In genomic region chr1:17441265-17441992, GRCh38 we compare ENCODE assay signal across 12 cellular contexts. TPM values are rescaled to one million over a fixed set of nuclear protein-coding genes. Genes with fewer than 3 reads are reported as not detected.
DNase-seq lines count a peak whose midpoint lies in the region; ATAC-seq and TF ChIP-seq lines count a peak whose summit lies in the region.
"Had no signal": no experiment of that assay in that cellular context is flagged by ENCODE, and none has a peak within 500 bp of the region (broad histone marks: within the 10 kb centered on the region; RNA-seq: fewer than 3 reads in every experiment).

No MANE protein-coding gene starts in this region.

- no peak overlapping the region for H3K27ac Mint-ChIP-seq in activated T-helper 17 cell treated with anti-CD3 and anti-CD28 coated beads, Interleukin-2, amount 50 U/mL, for 72 hours
- H3K27ac Mint-ChIP-seq in natural killer cell = no peak overlapping the region
- H3K27ac Mint-ChIP-seq in stimulated activated naive B cell treated with anti-CD40 and anti-IgM and Interleukin-4, amounts not matched to agents 10 μg/mL and 1 μg/mL and 100 μg/mL, for 72 hours = no peak overlapping the region

- no peak for TF ChIP-seq CTCF in natural killer cell (IDR thresholded peaks at IDR 0.05)

- no peak overlapping the region for H4K91ac ChIP-seq in mesenchymal stem cell (ENCODE audit: low read length)

- H3K27ac ChIP-seq in mesenchymal stem cell (ENCODE audit: low read length, poor library complexity, severe bottlenecking) = no peak overlapping the region
- H3K27ac ChIP-seq: pancreas, transverse colon had no signal

- no peak overlapping the region for H3K4me3 ChIP-seq in mesenchymal stem cell (ENCODE audit: insufficient read depth in 1 of 2, low read depth in 1 of 2, low read length in 2 of 2)
- H3K4me3 ChIP-seq: pancreas, transverse colon had no signal

- peaks cover 2% of the 10 kb centered on the region for H3K79me1 ChIP-seq in mesenchymal stem cell (replicated peaks; ENCODE audit: low read length, poor library complexity, severe bottlenecking)

- peak overlapping the region; percentile 90 for H3K9ac ChIP-seq in mesenchymal stem cell (ENCODE audit: low read length)

- H3K18ac ChIP-seq in mesenchymal stem cell (ENCODE audit: low read depth in 1 of 2, low read length in 2 of 2) = no peak overlapping the region

- H2BK5ac ChIP-seq in mesenchymal stem cell (ENCODE audit: low read depth, low read length, poor library complexity, severe bottlenecking) = no peak overlapping the region

- peaks cover 4% of the 10 kb centered on the region for H3K27me3 Mint-ChIP-seq in activated T-helper 17 cell treated with anti-CD3 and anti-CD28 coated beads, Interleukin-2, amount 50 U/mL, for 72 hours
- H3K27me3 Mint-ChIP-seq in natural killer cell (ENCODE audit: low read depth in 2 of 2) = peaks cover 7 to 22% of the 10 kb centered on the region in 2 donors
- peaks cover 19 to 20% of the 10 kb centered on the region in 2 donors for H3K27me3 Mint-ChIP-seq in stimulated activated naive B cell treated with anti-CD40 and anti-IgM and Interleukin-4, amounts not matched to agents 10 μg/mL and 1 μg/mL and 100 μg/mL, for 72 hours

- no peaks in the 10 kb centered on the region for H3K9me3 Mint-ChIP-seq in activated T-helper 17 cell treated with anti-CD3 and anti-CD28 coated beads, Interleukin-2, amount 50 U/mL, for 72 hours
- H3K9me3 Mint-ChIP-seq in natural killer cell = no peaks in the 10 kb centered on the region
- no peaks in the 10 kb centered on the region for H3K9me3 Mint-ChIP-seq in stimulated activated naive B cell treated with anti-CD40 and anti-IgM and Interleukin-4, amounts not matched to agents 10 μg/mL and 1 μg/mL and 100 μg/mL, for 72 hours
- H3K9me3 Mint-ChIP-seq: central memory CD8-positive, alpha-beta T cell had no signal

- peaks cover 19% of the 10 kb centered on the region for H3K36me3 Mint-ChIP-seq in activated T-helper 17 cell treated with anti-CD3 and anti-CD28 coated beads, Interleukin-2, amount 50 U/mL, for 72 hours (ENCODE audit: low read depth)
- no peaks in the 10 kb centered on the region for H3K36me3 Mint-ChIP-seq in natural killer cell
- H3K36me3 Mint-ChIP-seq in stimulated activated naive B cell treated with anti-CD40 and anti-IgM and Interleukin-4, amounts not matched to agents 10 μg/mL and 1 μg/mL and 100 μg/mL, for 72 hours = peaks cover under 1% of the 10 kb centered on the region in 2 donors

- 35% methylated on average over 9 of the region's 10 CpGs for WGBS in mesenchymal stem cell

- no peaks in the 10 kb centered on the region for H3K9me3 ChIP-seq in mesenchymal stem cell (ENCODE audit: control insufficient read depth, low read length)
- H3K9me3 ChIP-seq: pancreas, transverse colon had no signal

- no peak for ATAC-seq in activated T-helper 17 cell treated with anti-CD3 and anti-CD28 coated beads, Interleukin-2, amount 50 U/mL, for 72 hours (replicated peaks)
- ATAC-seq in natural killer cell (no peak), GM18873 (IDR thresholded peaks at IDR 0.05; ENCODE audit: low FRiP score, unreplicated experiment) (no peak)
- no peak for ATAC-seq in stimulated activated naive B cell treated with anti-CD40 and anti-IgM and Interleukin-4, amounts not matched to agents 10 μg/mL and 1 μg/mL and 100 μg/mL, for 72 hours (replicated peaks)
- ATAC-seq: pancreas had no signal

- peaks cover 16% of the 10 kb centered on the region for H3K4me1 ChIP-seq in mesenchymal stem cell (ENCODE audit: control insufficient read depth, insufficient read depth, low read depth, low read length)

- H2BK12ac ChIP-seq in mesenchymal stem cell (ENCODE audit: low read length in 2 of 2) = no peak overlapping the region

- no peak overlapping the region for H4K8ac ChIP-seq in mesenchymal stem cell (ENCODE audit: low read length)

- no peak overlapping the region for H2AK5ac ChIP-seq in mesenchymal stem cell (ENCODE audit: low read length, severe bottlenecking)

- peak overlapping the region; percentile 88 for H3K4me3 Mint-ChIP-seq in activated T-helper 17 cell treated with anti-CD3 and anti-CD28 coated beads, Interleukin-2, amount 50 U/mL, for 72 hours
- H3K4me3 Mint-ChIP-seq in natural killer cell = no peak overlapping the region
- no peak overlapping the region for H3K4me3 Mint-ChIP-seq in stimulated activated naive B cell treated with anti-CD40 and anti-IgM and Interleukin-4, amounts not matched to agents 10 μg/mL and 1 μg/mL and 100 μg/mL, for 72 hours

- H2BK15ac ChIP-seq in mesenchymal stem cell (ENCODE audit: low read depth, poor library complexity, severe bottlenecking) = no peak overlapping the region

- H3K4me2 ChIP-seq in mesenchymal stem cell (ENCODE audit: low read length, poor library complexity, severe bottlenecking) = no peak overlapping the region

- H2AFZ ChIP-seq in mesenchymal stem cell (ENCODE audit: low read depth, low read length) = no peak overlapping the region

- H3K27me3 ChIP-seq in mesenchymal stem cell (ENCODE audit: control insufficient read depth in 1 of 2, insufficient read depth in 1 of 2, low read length in 2 of 2) = no peaks in the 10 kb centered on the region
- H3K27me3 ChIP-seq: pancreas, transverse colon had no signal

- peak; percentile 69 for DNase-seq in DMS53 (lab: John Stamatoyannopoulos, UW)
- DNase-seq in HuH-7 (ENCODE audit: low spot score) = peak; percentile 37
- peak; percentile 38 for DNase-seq in mesenchymal stem cell
- DNase-seq in natural killer cell = no peak
- no peak for DNase-seq in stimulated activated naive B cell treated with anti-CD40 and anti-IgM and Interleukin-4, amounts not matched to agents 10 μg/mL and 1 μg/mL and 100 μg/mL, for 72 hours
- DNase-seq in NCI-H1092 treated with DMSO at 0.1 percent for 48 hours (lab: John Stamatoyannopoulos, UW) = no peak
- DNase-seq: NK-92 treated with Interleukin-12 subunit alpha and Interleukin-12 subunit beta, amount 100 ng/mL, for 24 hours; transverse colon had no signal

- H2BK120ac ChIP-seq in mesenchymal stem cell (ENCODE audit: low read depth, low read length) = no peak overlapping the region

- no peak overlapping the region for H3K23ac ChIP-seq in mesenchymal stem cell (ENCODE audit: low read length in 2 of 2)

- no peaks in the 10 kb centered on the region for H3K4me1 Mint-ChIP-seq in activated T-helper 17 cell treated with anti-CD3 and anti-CD28 coated beads, Interleukin-2, amount 50 U/mL, for 72 hours
- peaks cover 5 to 19% of the 10 kb centered on the region in 2 donors for H3K4me1 Mint-ChIP-seq in natural killer cell
- H3K4me1 Mint-ChIP-seq in stimulated activated naive B cell treated with anti-CD40 and anti-IgM and Interleukin-4, amounts not matched to agents 10 μg/mL and 1 μg/mL and 100 μg/mL, for 72 hours = peaks cover 10 to 16% of the 10 kb centered on the region in 2 donors

- no peak overlapping the region for H3K14ac ChIP-seq in mesenchymal stem cell (ENCODE audit: low read length in 2 of 2)

- peaks cover 0 to 3% of the 10 kb centered on the region in 2 experiments for H3K36me3 ChIP-seq in mesenchymal stem cell (ENCODE audit: control insufficient read depth in 1 of 2, insufficient read depth in 2 of 2, low read depth in 1 of 2, low read length in 2 of 2)
- H3K36me3 ChIP-seq: pancreas, transverse colon had no signal

- intact Hi-C loops in natural killer cell (cut with micrococcal nuclease) = no loop called here

- no peak overlapping the region for H3K4ac ChIP-seq in mesenchymal stem cell (ENCODE audit: low read depth in 1 of 2, low read length in 2 of 2)

RNA-seq across cellular contexts. Expression of gene RCC2, which starts 2.0 kb away (rescaled TPM):
- 100 to 1,000 TPM in 1 of 2 donors, 10 to 100 TPM in 1; 60.5 to 108 TPM for total RNA-seq in activated T-helper 17 cell treated with anti-CD3 and anti-CD28 coated beads, Interleukin-2, amount 50 U/mL, for 72 hours
- polyA plus RNA-seq in mesenchymal stem cell (2013, experiment 1 of 2) = 40.7 TPM
- 39.8 TPM for polyA plus RNA-seq in mesenchymal stem cell (2013, experiment 2 of 2)
- total RNA-seq in natural killer cell = 10 to 100 TPM; 55.2 to 76.8 (median 73.2) TPM

Comparison
In these comparisons a context has a peak if more than half of its experiments do, and no peak if none do; other contexts are left out.
1. DNase-seq: peak in DMS53 (single experiment), HuH-7 (single experiment) and mesenchymal stem cell (single experiment); none in natural killer cell (single experiment), stimulated activated naive B cell treated with anti-CD40 and anti-IgM and Interleukin-4, amounts not matched to agents 10 μg/mL and 1 μg/mL and 100 μg/mL, for 72 hours (single experiment) and NCI-H1092 treated with DMSO at 0.1 percent for 48 hours (single experiment).